Comparison of ENCODE assay signal across 8 cellular contexts in genomic region chr17:74742153-74742515, GRCh38. TPM values are rescaled to one million over a fixed set of nuclear protein-coding genes. Genes with fewer than 3 reads are reported as not detected.
DNase-seq lines count a peak whose midpoint lies in the region; ATAC-seq lines count a peak whose summit lies in the region.

No MANE protein-coding gene starts in this region.

- H3K4me1 Mint-ChIP-seq in activated CD4-positive, alpha-beta T cell treated with anti-CD3 and anti-CD28 coated beads for 36 hours = peaks cover 81% of the 10 kb centered on the region
- H3K4me1 Mint-ChIP-seq in stimulated activated naive B cell treated with anti-CD40 and anti-IgM and Interleukin-4, amounts not matched to agents 10 μg/mL and 1 μg/mL and 100 μg/mL, for 72 hours = peaks cover 61 to 80% of the 10 kb centered on the region in 2 donors

- CTCF ChIA-PET in activated CD4-positive, alpha-beta T cell treated with anti-CD3 and anti-CD28 coated beads for 36 hours (lab: Charles Lee) = interaction anchor here (0.7 to 2.8 kb wide), 10 partner anchors 12 to 305 kb away, joined by 3 to 18 read pairs (median 6); partner anchors contain the start of gene FDXR

- POLR2A ChIA-PET in activated CD4-positive, alpha-beta T cell treated with anti-CD3 and anti-CD28 coated beads for 36 hours (lab: Charles Lee) = interaction anchor here (0.7 kb wide), 1 partner anchor 189 kb away, joined by 3 read pairs; no protein-coding TSS in a partner anchor

- intact Hi-C loops in activated CD4-positive, alpha-beta T cell treated with anti-CD3 and anti-CD28 coated beads for 36 hours (cut with DNase I, micrococcal nuclease) = no loop called here

- peak overlapping the region; percentile 50 for H3K4me3 Mint-ChIP-seq in activated CD4-positive, alpha-beta T cell treated with anti-CD3 and anti-CD28 coated beads for 36 hours
- H3K4me3 Mint-ChIP-seq in stimulated activated naive B cell treated with anti-CD40 and anti-IgM and Interleukin-4, amounts not matched to agents 10 μg/mL and 1 μg/mL and 100 μg/mL, for 72 hours = peak overlapping the region in 1 of 2 donors; percentile 38

- H3K27ac Mint-ChIP-seq in activated CD4-positive, alpha-beta T cell treated with anti-CD3 and anti-CD28 coated beads for 36 hours = peak overlapping the region; percentile 88
- peak overlapping the region; percentile 75 for H3K27ac Mint-ChIP-seq in stimulated activated naive B cell treated with anti-CD40 and anti-IgM and Interleukin-4, amounts not matched to agents 10 μg/mL and 1 μg/mL and 100 μg/mL, for 72 hours

- H3K27me3 Mint-ChIP-seq in activated CD4-positive, alpha-beta T cell treated with anti-CD3 and anti-CD28 coated beads for 36 hours = no peaks in the 10 kb centered on the region
- H3K27me3 Mint-ChIP-seq in stimulated activated naive B cell treated with anti-CD40 and anti-IgM and Interleukin-4, amounts not matched to agents 10 μg/mL and 1 μg/mL and 100 μg/mL, for 72 hours = no peaks in the 10 kb centered on the region

- ATAC-seq in activated CD4-positive, alpha-beta T cell treated with anti-CD3 and anti-CD28 coated beads for 36 hours = peak; percentile 13
- ATAC-seq in stimulated activated naive B cell treated with anti-CD40 and anti-IgM and Interleukin-4, amounts not matched to agents 10 μg/mL and 1 μg/mL and 100 μg/mL, for 72 hours (replicated peaks) = peak; percentile 41 to 52
- no peak for ATAC-seq in GM21360 (IDR thresholded peaks at IDR 0.05; ENCODE audit: unreplicated experiment)

- peak; percentile 72 for DNase-seq in activated CD4-positive, alpha-beta T cell treated with anti-CD3 and anti-CD28 coated beads for 36 hours
- DNase-seq in activated CD4-positive, alpha-beta T cell treated with anti-CD3 and anti-CD28 coated beads, Interleukin-2, amount 50 U/mL, for 1 hour = no peak
- DNase-seq in KG1 (lab: John Stamatoyannopoulos, UW) (peak; percentile 66), activated T-helper 1 cell treated with Interleukin-2 at 50 U/mL for 16 hours (ENCODE audit: low read depth) (peak; percentile 59), retina (no peak), mucosa of gallbladder (ENCODE audit: low spot score) (no peak)
- no peak for DNase-seq in stimulated activated naive B cell treated with anti-CD40 and anti-IgM and Interleukin-4, amounts not matched to agents 10 μg/mL and 1 μg/mL and 100 μg/mL, for 72 hours

- no peaks in the 10 kb centered on the region for H3K9me3 Mint-ChIP-seq in activated CD4-positive, alpha-beta T cell treated with anti-CD3 and anti-CD28 coated beads for 36 hours (ENCODE audit: low read depth)
- no peaks in the 10 kb centered on the region for H3K9me3 Mint-ChIP-seq in stimulated activated naive B cell treated with anti-CD40 and anti-IgM and Interleukin-4, amounts not matched to agents 10 μg/mL and 1 μg/mL and 100 μg/mL, for 72 hours

- no peaks in the 10 kb centered on the region for H3K36me3 Mint-ChIP-seq in activated CD4-positive, alpha-beta T cell treated with anti-CD3 and anti-CD28 coated beads for 36 hours (ENCODE audit: low read depth)
- H3K36me3 Mint-ChIP-seq in stimulated activated naive B cell treated with anti-CD40 and anti-IgM and Interleukin-4, amounts not matched to agents 10 μg/mL and 1 μg/mL and 100 μg/mL, for 72 hours = no peaks in the 10 kb centered on the region

RNA-seq across cellular contexts. Expression of gene RAB37, which starts 5.1 kb away (rescaled TPM):
- total RNA-seq in activated CD4-positive, alpha-beta T cell treated with anti-CD3 and anti-CD28 coated beads for 36 hours = 1 to 10 TPM; 2.7 to 3.5 TPM
- total RNA-seq in mucosa of gallbladder = 5.1 TPM

RNA-seq across cellular contexts. Expression of gene NHERF1, which starts 6.3 kb away (rescaled TPM):
- total RNA-seq in activated CD4-positive, alpha-beta T cell treated with anti-CD3 and anti-CD28 coated beads for 36 hours = 100 to 1,000 TPM; 115 to 170 TPM
- total RNA-seq in mucosa of gallbladder = 568 TPM

RNA-seq across cellular contexts. Expression of gene CD300LF, which starts 29.4 kb away (rescaled TPM):
- not detected for total RNA-seq in activated CD4-positive, alpha-beta T cell treated with anti-CD3 and anti-CD28 coated beads for 36 hours
- total RNA-seq in mucosa of gallbladder = 1.8 TPM

RNA-seq across cellular contexts. Expression of gene NAT9, which starts 34.0 kb away (rescaled TPM):
- total RNA-seq in activated CD4-positive, alpha-beta T cell treated with anti-CD3 and anti-CD28 coated beads for 36 hours = 10 to 100 TPM; 23.7 to 39.6 TPM
- total RNA-seq in mucosa of gallbladder = 43.7 TPM

Comparison
In these comparisons a context has a peak if more than half of its experiments do, and no peak if none do; other contexts are left out.
1. DNase-seq: peak in activated CD4-positive, alpha-beta T cell treated with anti-CD3 and anti-CD28 coated beads for 36 hours (single experiment), KG1 (single experiment) and activated T-helper 1 cell treated with Interleukin-2 at 50 U/mL for 16 hours (single experiment); none in activated CD4-positive, alpha-beta T cell treated with anti-CD3 and anti-CD28 coated beads, Interleukin-2, amount 50 U/mL, for 1 hour (single experiment), stimulated activated naive B cell treated with anti-CD40 and anti-IgM and Interleukin-4, amounts not matched to agents 10 μg/mL and 1 μg/mL and 100 μg/mL, for 72 hours (single experiment), retina (single experiment) and mucosa of gallbladder (single experiment).